8 cellular contexts compared by ENCODE assay signal in the genomic region with DNA sequence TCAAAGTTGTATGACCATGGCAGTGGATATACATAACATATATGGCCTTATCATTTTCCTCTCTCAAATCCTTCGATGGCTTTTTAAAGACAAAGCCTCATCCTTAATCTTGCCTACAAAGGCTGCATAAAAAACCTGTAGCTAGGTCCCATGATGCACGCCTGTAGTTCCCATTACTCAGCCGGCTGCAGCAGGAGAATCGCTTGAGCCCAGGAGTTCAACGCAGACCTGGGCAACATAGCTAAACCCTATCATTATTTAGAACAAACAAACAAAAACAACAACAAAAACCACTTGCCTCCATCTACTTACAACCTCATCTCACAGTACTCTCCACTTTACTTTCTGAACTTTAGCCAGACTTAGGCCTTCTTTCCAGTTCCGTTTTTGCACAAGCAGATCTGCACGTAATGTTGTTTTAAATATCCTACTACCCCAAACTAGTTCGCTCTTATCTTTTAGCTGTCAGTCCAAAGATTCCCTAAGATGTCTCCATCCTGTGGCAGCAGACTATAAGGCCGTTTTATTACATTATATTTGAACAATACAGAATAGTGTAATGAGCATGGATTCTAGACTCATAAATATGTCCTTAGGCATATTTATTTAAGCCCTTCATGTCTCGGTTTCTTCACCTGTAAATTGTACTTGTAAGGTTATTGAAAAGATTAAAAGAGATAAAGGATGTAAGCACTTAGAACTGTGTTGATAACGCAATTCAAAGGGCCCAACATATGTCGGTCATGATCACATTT. TPM values are rescaled to one million over a fixed set of nuclear protein-coding genes. Genes with fewer than 3 reads are reported as not detected.
A peak's percentile ranks its signal among the peaks of the same experiment; 100 is the strongest.
DNase-seq lines count a peak whose midpoint lies in the region; ATAC-seq lines count a peak whose summit lies in the region.

No MANE protein-coding gene starts in this region.

- in situ Hi-C loops in G401 (cut with HindIII; ENCODE audit: low sequenced_read_pairs): no loop called here

- DNase-seq in G401 (ENCODE audit: low spot score) (peak; percentile 21), MG63 (no peak)
- no peak for DNase-seq in stimulated activated naive CD8-positive, alpha-beta T cell treated with anti-CD3 and anti-CD28 coated beads, Interleukin-15, amount 100 ng/mL, for 72 hours
- no peak for DNase-seq in central memory CD4-positive, alpha-beta T cell

- no peaks in the 10 kb centered on the region for H3K9me3 ChIP-seq in MG63
- H3K9me3 ChIP-seq in iPS-20b (ENCODE audit: insufficient read depth, low read depth, low read length): no peaks in the 10 kb centered on the region

- H3K27ac ChIP-seq in angular gyrus (ENCODE audit: low read depth, low read length) (peak overlapping the region; percentile 82), iPS-20b (ENCODE audit: low read length) (no peak overlapping the region)

- H3K27me3 Mint-ChIP-seq in stimulated activated naive CD8-positive, alpha-beta T cell treated with anti-CD3 and anti-CD28 coated beads, Interleukin-15, amount 100 ng/mL, for 72 hours: no peaks in the 10 kb centered on the region

- H3K9ac ChIP-seq in iPS-20b (ENCODE audit: low read depth, low read length): peak overlapping the region; percentile 98

- peak overlapping the region; percentile 98 for H3K27ac Mint-ChIP-seq in stimulated activated naive CD8-positive, alpha-beta T cell treated with anti-CD3 and anti-CD28 coated beads, Interleukin-15, amount 100 ng/mL, for 72 hours

- peaks cover 60% of the 10 kb centered on the region for H3K4me1 Mint-ChIP-seq in stimulated activated naive CD8-positive, alpha-beta T cell treated with anti-CD3 and anti-CD28 coated beads, Interleukin-15, amount 100 ng/mL, for 72 hours

- no peak for ATAC-seq in stimulated activated naive CD8-positive, alpha-beta T cell treated with anti-CD3 and anti-CD28 coated beads, Interleukin-15, amount 100 ng/mL, for 72 hours
- ATAC-seq in GM21360 (IDR thresholded peaks at IDR 0.05; ENCODE audit: unreplicated experiment): no peak
- no peak for ATAC-seq in GM21786 (IDR thresholded peaks at IDR 0.05; ENCODE audit: unreplicated experiment)

- H3K36me3 ChIP-seq in MG63 (peaks cover 30% of the 10 kb centered on the region), iPS-20b (ENCODE audit: insufficient read depth, low read depth, low read length) (peaks cover 23% of the 10 kb centered on the region)

- H3K27me3 ChIP-seq in MG63 (no peaks in the 10 kb centered on the region), iPS-20b (ENCODE audit: insufficient read depth, low read length) (no peaks in the 10 kb centered on the region)

- no peaks in the 10 kb centered on the region for H3K9me3 Mint-ChIP-seq in stimulated activated naive CD8-positive, alpha-beta T cell treated with anti-CD3 and anti-CD28 coated beads, Interleukin-15, amount 100 ng/mL, for 72 hours

- H3K4me1 ChIP-seq in iPS-20b (ENCODE audit: insufficient read depth, low read length): peaks cover 8% of the 10 kb centered on the region

- H3K4me3 ChIP-seq in MG63: peak overlapping the region; percentile 88
- peak overlapping the region; percentile 98 for H3K4me3 ChIP-seq in iPS-20b (ENCODE audit: low read length)

- peak overlapping the region; percentile 86 to 97 for H3K4me3 Mint-ChIP-seq in stimulated activated naive CD8-positive, alpha-beta T cell treated with anti-CD3 and anti-CD28 coated beads, Interleukin-15, amount 100 ng/mL, for 72 hours

RNA-seq across cellular contexts. Expression of gene POMP, which starts 1.0 kb away (rescaled TPM):
- total RNA-seq in G401 (2014; rRNA removed; shearing (Covaris generic)): 75.0 and 89.5 TPM in 2 replicates
- total RNA-seq in MG63 (2014; rRNA removed; shearing (Covaris generic); ENCODE audit: low replicate concordance): 76.1 and 127 TPM in 2 replicates
